ENCODE assay signal across 8 cellular contexts in the genomic region with DNA sequence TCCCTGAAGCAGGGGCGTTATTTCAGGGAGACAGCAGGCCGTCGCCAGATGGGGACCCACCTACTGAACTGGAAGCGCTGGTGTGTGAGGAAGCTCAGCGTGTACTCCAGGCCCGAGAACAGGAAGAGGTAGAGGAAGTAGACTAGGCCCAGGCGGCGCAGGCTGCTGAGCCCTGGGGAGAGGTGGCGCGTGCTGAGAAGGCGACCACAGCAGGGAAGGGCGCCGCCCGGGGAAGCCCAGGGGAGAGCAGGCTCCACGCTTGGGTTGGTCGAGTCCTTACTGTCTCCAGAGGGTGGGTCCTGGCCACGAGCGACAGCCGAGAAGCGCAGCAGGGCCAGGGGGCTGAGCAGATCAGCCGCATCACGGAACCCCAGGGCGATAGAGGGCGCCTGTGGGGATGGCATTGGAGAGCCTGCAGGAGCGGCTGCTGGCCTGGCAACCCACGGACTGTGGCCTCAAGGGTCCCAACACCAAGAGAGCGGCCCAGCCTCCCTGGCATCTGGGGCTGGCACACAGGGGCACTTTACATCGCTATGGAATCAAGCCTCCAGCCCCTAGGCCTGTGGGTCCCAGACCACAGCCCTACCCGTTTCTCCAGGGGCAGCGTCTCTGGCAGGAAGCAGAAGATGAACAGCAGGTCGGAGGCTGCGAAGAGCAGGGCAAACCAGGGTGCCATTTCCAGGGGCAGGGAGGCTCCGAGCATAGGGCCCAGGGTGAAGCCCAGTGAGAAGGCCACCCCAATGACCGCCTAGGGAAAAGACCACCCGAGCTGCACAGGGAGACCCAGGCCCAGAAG. TPM values are rescaled to one million over a fixed set of nuclear protein-coding genes. Genes with fewer than 3 reads are reported as not detected.
DNase-seq lines count a peak whose midpoint lies in the region; ATAC-seq and TF ChIP-seq lines count a peak whose summit lies in the region.

No MANE protein-coding gene starts in this region.

- peak; percentile 52 for TF ChIP-seq CTCF in GM13977 (IDR thresholded peaks at IDR 0.05; ENCODE audit: extremely low read depth, insufficient read depth, missing control alignments)

- DNase-seq in GM13977 (ENCODE audit: low spot score) (peak; percentile 79), T follicular helper cell (ENCODE audit: low read depth) (peak; percentile 30), RKO (ENCODE audit: low spot score) (no peak)
- DNase-seq in central memory CD8-positive, alpha-beta T cell (ENCODE audit: low spot score in 2 of 2): peak in 1 of 2 donors; percentile 54
- DNase-seq in natural killer cell treated with Interleukin-12 subunit alpha and Interleukin-12 subunit beta and Interleukin-15 and Interleukin-18, amount 100 ng/mL, for 72 hours (ENCODE audit: low spot score): peak; percentile 80

- H3K27me3 Mint-ChIP-seq in central memory CD8-positive, alpha-beta T cell: no peaks in the 10 kb centered on the region
- H3K27me3 Mint-ChIP-seq in natural killer cell treated with Interleukin-12 subunit alpha and Interleukin-12 subunit beta and Interleukin-15 and Interleukin-18, amount 100 ng/mL, for 72 hours: no peaks in the 10 kb centered on the region

- H3K4me1 Mint-ChIP-seq in central memory CD8-positive, alpha-beta T cell: peaks cover 36% of the 10 kb centered on the region
- peaks cover 31 to 32% of the 10 kb centered on the region in 2 donors for H3K4me1 Mint-ChIP-seq in natural killer cell treated with Interleukin-12 subunit alpha and Interleukin-12 subunit beta and Interleukin-15 and Interleukin-18, amount 100 ng/mL, for 72 hours (ENCODE audit: low read depth in 2 of 2)

- H3K4me3 Mint-ChIP-seq in central memory CD8-positive, alpha-beta T cell: peak overlapping the region; percentile 86
- peak overlapping the region; percentile 95 for H3K4me3 Mint-ChIP-seq in natural killer cell treated with Interleukin-12 subunit alpha and Interleukin-12 subunit beta and Interleukin-15 and Interleukin-18, amount 100 ng/mL, for 72 hours

- peaks cover 50% of the 10 kb centered on the region for H3K36me3 Mint-ChIP-seq in central memory CD8-positive, alpha-beta T cell (ENCODE audit: insufficient read depth)
- no peaks in the 10 kb centered on the region for H3K36me3 Mint-ChIP-seq in natural killer cell treated with Interleukin-12 subunit alpha and Interleukin-12 subunit beta and Interleukin-15 and Interleukin-18, amount 100 ng/mL, for 72 hours

- in situ Hi-C loops in GM13977 (cut with MboI; ENCODE audit: low pct_unique_long_range_greater_than_20kb, low sequenced_read_pairs, unreplicated experiment): loop anchor here (10.0 kb wide), 1 partner anchor 157 kb away; no protein-coding TSS in a partner anchor

- no peaks in the 10 kb centered on the region for H3K9me3 Mint-ChIP-seq in central memory CD8-positive, alpha-beta T cell
- no peaks in the 10 kb centered on the region for H3K9me3 Mint-ChIP-seq in natural killer cell treated with Interleukin-12 subunit alpha and Interleukin-12 subunit beta and Interleukin-15 and Interleukin-18, amount 100 ng/mL, for 72 hours

- H3K27ac Mint-ChIP-seq in central memory CD8-positive, alpha-beta T cell (ENCODE audit: low read depth): peak overlapping the region; percentile 93
- peak overlapping the region; percentile 80 to 96 for H3K27ac Mint-ChIP-seq in natural killer cell treated with Interleukin-12 subunit alpha and Interleukin-12 subunit beta and Interleukin-15 and Interleukin-18, amount 100 ng/mL, for 72 hours

- peak; percentile 49 for ATAC-seq in HG02678 (IDR thresholded peaks at IDR 0.05; ENCODE audit: unreplicated experiment)
- no peak for ATAC-seq in central memory CD8-positive, alpha-beta T cell (replicated peaks; ENCODE audit: extremely low read depth, poor library complexity, severe bottlenecking)
- ATAC-seq in natural killer cell treated with Interleukin-12 subunit alpha and Interleukin-12 subunit beta and Interleukin-15 and Interleukin-18, amount 100 ng/mL, for 72 hours: peak; percentile 48 to 52
- no peak for ATAC-seq in HG03039 (IDR thresholded peaks at IDR 0.05; ENCODE audit: unreplicated experiment)
- ATAC-seq in GM18873 (IDR thresholded peaks at IDR 0.05; ENCODE audit: low FRiP score, unreplicated experiment): no peak

RNA-seq across cellular contexts. Expression of a gene that starts 31.2 kb away (rescaled TPM):
- 100 to 1,000 TPM in 1 of 2 donors, 10 to 100 TPM in 1; 91.5 to 136 TPM for total RNA-seq in natural killer cell treated with Interleukin-12 subunit alpha and Interleukin-12 subunit beta and Interleukin-15 and Interleukin-18, amount 100 ng/mL, for 72 hours

RNA-seq across cellular contexts. Expression of a gene that starts 31.4 kb away (rescaled TPM):
- total RNA-seq in natural killer cell treated with Interleukin-12 subunit alpha and Interleukin-12 subunit beta and Interleukin-15 and Interleukin-18, amount 100 ng/mL, for 72 hours: 10 to 100 TPM in 1 of 2 donors, 1 to 10 TPM in 1; 8.0 to 12.1 TPM

Comparison
In these comparisons a context has a peak if more than half of its experiments do, and no peak if none do; other contexts are left out.
1. ATAC-seq: peak in HG02678 (single experiment) and natural killer cell treated with Interleukin-12 subunit alpha and Interleukin-12 subunit beta and Interleukin-15 and Interleukin-18, amount 100 ng/mL, for 72 hours (2 of 2); none in central memory CD8-positive, alpha-beta T cell (single experiment), HG03039 (single experiment) and GM18873 (single experiment).